Comparison of ENCODE assay signal across 30 cellular contexts in genomic region chr6:170193326-170193821, GRCh38.
"Had no signal": no experiment of that assay in that cellular context is flagged by ENCODE, and none has a peak within 500 bp of the region (broad histone marks: within the 10 kb centered on the region; RNA-seq: fewer than 3 reads in every experiment).

No MANE protein-coding gene starts in this region.

- DNase-seq: activated CD4-positive, alpha-beta memory T cell treated with anti-CD3 and anti-CD28 coated beads for 36 hours; activated CD4-positive, alpha-beta T cell treated with anti-CD3 and anti-CD28 coated beads, Interleukin-2, amount 50 U/mL, for 1 hour; activated CD8-positive, alpha-beta memory T cell treated with anti-CD3 and anti-CD28 coated beads, Interleukin-2, amount 50 U/mL, for 4 hours; activated gamma-delta T cell treated with Interleukin-2 at 50 U/mL for 16 hours; activated naive CD4-positive, alpha-beta T cell treated with anti-CD3 and anti-CD28 coated beads for 36 hours; activated naive CD8-positive, alpha-beta T cell treated with anti-CD3 and anti-CD28 coated beads, Interleukin-2, amount 50 U/mL, for 24 hours; activated T-cell treated with anti-CD3 and anti-CD28 coated beads for 4 hours; activated T-cell treated with anti-CD3 and anti-CD28 coated beads, Interleukin-2, amount 50 U/mL, for 4 hours; anterior cingulate cortex; caudate nucleus; NCI-H1105; NCI-H1436; NCI-H1694; NCI-H1930; NCI-H345; NCI-H510A; NCI-H526; NCI-H748 treated with DMSO at 0.1 percent for 48 hours; NK-92 treated with Interleukin-12 subunit alpha and Interleukin-12 subunit beta, amount 100 ng/mL, for 24 hours; PC-3 had no signal

- H3K36me3 ChIP-seq: Peyer's patch had no signal

- H3K4me1 Mint-ChIP-seq: IgD-negative memory B cell had no signal

- H3K36me3 Mint-ChIP-seq: IgD-negative memory B cell had no signal

- H3K27me3 ChIP-seq: Peyer's patch had no signal

- H3K27ac ChIP-seq: Peyer's patch, RWPE1, SK-N-MC had no signal

- H3K27me3 Mint-ChIP-seq: activated naive CD8-positive, alpha-beta T cell treated with anti-CD3 and anti-CD28 coated beads, Interleukin-2, amount 50 U/mL, for 24 hours had no signal

- H3K4me3 Mint-ChIP-seq: activated CD4-positive, alpha-beta memory T cell treated with anti-CD3 and anti-CD28 coated beads for 36 hours; activated naive CD4-positive, alpha-beta T cell treated with anti-CD3 and anti-CD28 coated beads for 36 hours; activated naive CD8-positive, alpha-beta T cell; activated naive CD8-positive, alpha-beta T cell treated with anti-CD3 and anti-CD28 coated beads, Interleukin-2, amount 50 U/mL, for 24 hours; activated T-cell treated with anti-CD3 and anti-CD28 coated beads, Interleukin-2, amount 50 U/mL, for 4 hours; activated T-helper 1 cell treated with anti-CD3 and anti-CD28 coated beads, Interleukin-12 subunit alpha, Interleukin-12 subunit beta, Interleukin-2, Interleukin-4 antibody, amounts not matched to agents 30 ng/mL and 10 ng/mL and 1 ng/mL, durations not matched to agents 14 hours and 24 hours and 36 hours; brain; T-helper 1 cell treated with Interleukin-12 subunit alpha and Interleukin-12 subunit beta and Interleukin-4 antibody, amounts not matched to agents 30 μg/mL and 1 μg/mL, for 36 hours; T-helper 2 cell treated with Interferon-gamma antibody and Interleukin-4, amounts not matched to agents 5 μg/mL and 100 μg/mL, for 36 hours had no signal

- H3K4me1 ChIP-seq: Peyer's patch had no signal

- ATAC-seq: activated naive CD8-positive, alpha-beta T cell treated with anti-CD3 and anti-CD28 coated beads, Interleukin-2, amount 50 U/mL, for 24 hours; activated T-cell treated with anti-CD3 and anti-CD28 coated beads, Interleukin-2, amount 50 U/mL, for 4 hours; PC-3; Right ventricle myocardium inferior had no signal

- H3K27ac Mint-ChIP-seq: activated CD4-positive, alpha-beta memory T cell treated with anti-CD3 and anti-CD28 coated beads for 36 hours; activated naive CD4-positive, alpha-beta T cell treated with anti-CD3 and anti-CD28 coated beads for 36 hours; activated naive CD8-positive, alpha-beta T cell; activated naive CD8-positive, alpha-beta T cell treated with anti-CD3 and anti-CD28 coated beads, Interleukin-2, amount 50 U/mL, for 24 hours; activated T-helper 1 cell treated with anti-CD3 and anti-CD28 coated beads, Interleukin-12 subunit alpha, Interleukin-12 subunit beta, Interleukin-2, Interleukin-4 antibody, amounts not matched to agents 30 ng/mL and 10 ng/mL and 1 ng/mL, durations not matched to agents 14 hours and 24 hours and 36 hours; brain; T-helper 1 cell treated with Interleukin-12 subunit alpha and Interleukin-12 subunit beta and Interleukin-4 antibody, amounts not matched to agents 30 μg/mL and 1 μg/mL, for 36 hours; T-helper 2 cell treated with Interferon-gamma antibody and Interleukin-4, amounts not matched to agents 5 μg/mL and 100 μg/mL, for 36 hours had no signal

- H3K4me3 ChIP-seq: Peyer's patch, SK-N-MC had no signal
